In the genomic region with DNA sequence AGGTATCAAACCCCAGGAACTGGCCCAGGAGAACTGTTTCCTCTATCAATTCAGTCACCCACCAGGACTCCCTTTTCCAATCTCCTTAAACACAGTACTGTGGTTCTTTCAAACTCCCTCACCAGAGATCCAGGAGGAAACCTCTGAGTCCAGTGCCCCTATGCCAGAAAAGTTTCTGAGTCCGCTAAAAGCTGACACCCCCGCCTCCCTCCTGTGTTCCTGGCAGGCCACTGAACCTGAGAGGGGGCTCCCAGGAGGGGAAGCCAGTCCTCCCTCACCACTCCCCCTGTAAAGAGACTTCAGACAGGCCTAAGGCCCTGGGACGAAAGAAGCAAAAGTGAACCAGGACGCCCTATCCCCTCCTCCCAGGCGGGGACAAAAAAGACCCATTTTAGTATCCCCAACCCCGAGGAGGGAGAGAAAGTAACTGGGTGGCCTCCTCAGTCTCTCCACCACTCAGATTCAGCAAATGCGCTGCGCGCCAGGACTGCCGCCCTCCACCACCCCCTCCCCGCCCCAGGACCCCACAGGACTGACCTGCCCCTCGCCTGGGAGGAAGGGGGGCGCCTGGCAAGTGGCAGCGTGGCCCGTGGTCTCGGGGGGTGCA, we compare ENCODE assay signal across 1 cellular context.
TF ChIP-seq lines count a peak whose summit lies in the region.

No MANE protein-coding gene starts in this region.

TF ChIP-seq in K562, 482 proteins besides CTCF, POLR2A, EP300 and RAD21 (continued from another document):
- no peak for TF ChIP-seq TEAD4 (IDR thresholded peaks at IDR 0.05; ENCODE audit: low read length)
- 0 out of 2 replicates have a peak, but pooled peaks have one; percentile 43 for TF ChIP-seq TEAD4 (CRISPR knock-in tag; IDR thresholded peaks at IDR 0.05; ENCODE audit: borderline replicate concordance)
- TF ChIP-seq SPI1 (IDR thresholded peaks at IDR 0.05; ENCODE audit: borderline replicate concordance, low read depth, low read length): no peak
- TF ChIP-seq ZNF408 (CRISPR knock-in tag; IDR thresholded peaks at IDR 0.05; ENCODE audit: low read depth): no peak
- TF ChIP-seq, protein P1, sequence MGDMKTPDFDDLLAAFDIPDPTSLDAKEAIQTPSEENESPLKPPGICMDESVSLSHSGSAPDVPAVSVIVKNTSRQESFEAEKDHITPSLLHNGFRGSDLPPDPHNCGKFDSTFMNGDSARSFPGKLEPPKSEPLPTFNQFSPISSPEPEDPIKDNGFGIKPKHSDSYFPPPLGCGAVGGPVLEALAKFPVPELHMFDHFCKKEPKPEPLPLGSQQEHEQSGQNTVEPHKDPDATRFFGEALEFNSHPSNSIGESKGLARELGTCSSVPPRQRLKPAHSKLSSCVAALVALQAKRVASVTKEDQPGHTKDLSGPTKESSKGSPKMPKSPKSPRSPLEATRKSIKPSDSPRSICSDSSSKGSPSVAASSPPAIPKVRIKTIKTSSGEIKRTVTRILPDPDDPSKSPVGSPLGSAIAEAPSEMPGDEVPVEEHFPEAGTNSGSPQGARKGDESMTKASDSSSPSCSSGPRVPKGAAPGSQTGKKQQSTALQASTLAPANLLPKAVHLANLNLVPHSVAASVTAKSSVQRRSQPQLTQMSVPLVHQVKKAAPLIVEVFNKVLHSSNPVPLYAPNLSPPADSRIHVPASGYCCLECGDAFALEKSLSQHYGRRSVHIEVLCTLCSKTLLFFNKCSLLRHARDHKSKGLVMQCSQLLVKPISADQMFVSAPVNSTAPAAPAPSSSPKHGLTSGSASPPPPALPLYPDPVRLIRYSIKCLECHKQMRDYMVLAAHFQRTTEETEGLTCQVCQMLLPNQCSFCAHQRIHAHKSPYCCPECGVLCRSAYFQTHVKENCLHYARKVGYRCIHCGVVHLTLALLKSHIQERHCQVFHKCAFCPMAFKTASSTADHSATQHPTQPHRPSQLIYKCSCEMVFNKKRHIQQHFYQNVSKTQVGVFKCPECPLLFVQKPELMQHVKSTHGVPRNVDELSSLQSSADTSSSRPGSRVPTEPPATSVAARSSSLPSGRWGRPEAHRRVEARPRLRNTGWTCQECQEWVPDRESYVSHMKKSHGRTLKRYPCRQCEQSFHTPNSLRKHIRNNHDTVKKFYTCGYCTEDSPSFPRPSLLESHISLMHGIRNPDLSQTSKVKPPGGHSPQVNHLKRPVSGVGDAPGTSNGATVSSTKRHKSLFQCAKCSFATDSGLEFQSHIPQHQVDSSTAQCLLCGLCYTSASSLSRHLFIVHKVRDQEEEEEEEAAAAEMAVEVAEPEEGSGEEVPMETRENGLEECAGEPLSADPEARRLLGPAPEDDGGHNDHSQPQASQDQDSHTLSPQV (IDR thresholded peaks at IDR 0.05): no peak
- TF ChIP-seq, protein P2, sequence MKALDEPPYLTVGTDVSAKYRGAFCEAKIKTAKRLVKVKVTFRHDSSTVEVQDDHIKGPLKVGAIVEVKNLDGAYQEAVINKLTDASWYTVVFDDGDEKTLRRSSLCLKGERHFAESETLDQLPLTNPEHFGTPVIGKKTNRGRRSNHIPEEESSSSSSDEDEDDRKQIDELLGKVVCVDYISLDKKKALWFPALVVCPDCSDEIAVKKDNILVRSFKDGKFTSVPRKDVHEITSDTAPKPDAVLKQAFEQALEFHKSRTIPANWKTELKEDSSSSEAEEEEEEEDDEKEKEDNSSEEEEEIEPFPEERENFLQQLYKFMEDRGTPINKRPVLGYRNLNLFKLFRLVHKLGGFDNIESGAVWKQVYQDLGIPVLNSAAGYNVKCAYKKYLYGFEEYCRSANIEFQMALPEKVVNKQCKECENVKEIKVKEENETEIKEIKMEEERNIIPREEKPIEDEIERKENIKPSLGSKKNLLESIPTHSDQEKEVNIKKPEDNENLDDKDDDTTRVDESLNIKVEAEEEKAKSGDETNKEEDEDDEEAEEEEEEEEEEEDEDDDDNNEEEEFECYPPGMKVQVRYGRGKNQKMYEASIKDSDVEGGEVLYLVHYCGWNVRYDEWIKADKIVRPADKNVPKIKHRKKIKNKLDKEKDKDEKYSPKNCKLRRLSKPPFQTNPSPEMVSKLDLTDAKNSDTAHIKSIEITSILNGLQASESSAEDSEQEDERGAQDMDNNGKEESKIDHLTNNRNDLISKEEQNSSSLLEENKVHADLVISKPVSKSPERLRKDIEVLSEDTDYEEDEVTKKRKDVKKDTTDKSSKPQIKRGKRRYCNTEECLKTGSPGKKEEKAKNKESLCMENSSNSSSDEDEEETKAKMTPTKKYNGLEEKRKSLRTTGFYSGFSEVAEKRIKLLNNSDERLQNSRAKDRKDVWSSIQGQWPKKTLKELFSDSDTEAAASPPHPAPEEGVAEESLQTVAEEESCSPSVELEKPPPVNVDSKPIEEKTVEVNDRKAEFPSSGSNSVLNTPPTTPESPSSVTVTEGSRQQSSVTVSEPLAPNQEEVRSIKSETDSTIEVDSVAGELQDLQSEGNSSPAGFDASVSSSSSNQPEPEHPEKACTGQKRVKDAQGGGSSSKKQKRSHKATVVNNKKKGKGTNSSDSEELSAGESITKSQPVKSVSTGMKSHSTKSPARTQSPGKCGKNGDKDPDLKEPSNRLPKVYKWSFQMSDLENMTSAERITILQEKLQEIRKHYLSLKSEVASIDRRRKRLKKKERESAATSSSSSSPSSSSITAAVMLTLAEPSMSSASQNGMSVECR (CRISPR knock-in tag; IDR thresholded peaks at IDR 0.05): 0 out of 2 replicates have a peak, but pooled peaks have one; percentile 2
- TF ChIP-seq NFIC (IDR thresholded peaks at IDR 0.05): no peak
- no peak for TF ChIP-seq BMI1 (IDR thresholded peaks at IDR 0.05; ENCODE audit: low read length)
- no peak for TF ChIP-seq ZNF184 (CRISPR knock-in tag; IDR thresholded peaks at IDR 0.05)
- TF ChIP-seq, protein P3, sequence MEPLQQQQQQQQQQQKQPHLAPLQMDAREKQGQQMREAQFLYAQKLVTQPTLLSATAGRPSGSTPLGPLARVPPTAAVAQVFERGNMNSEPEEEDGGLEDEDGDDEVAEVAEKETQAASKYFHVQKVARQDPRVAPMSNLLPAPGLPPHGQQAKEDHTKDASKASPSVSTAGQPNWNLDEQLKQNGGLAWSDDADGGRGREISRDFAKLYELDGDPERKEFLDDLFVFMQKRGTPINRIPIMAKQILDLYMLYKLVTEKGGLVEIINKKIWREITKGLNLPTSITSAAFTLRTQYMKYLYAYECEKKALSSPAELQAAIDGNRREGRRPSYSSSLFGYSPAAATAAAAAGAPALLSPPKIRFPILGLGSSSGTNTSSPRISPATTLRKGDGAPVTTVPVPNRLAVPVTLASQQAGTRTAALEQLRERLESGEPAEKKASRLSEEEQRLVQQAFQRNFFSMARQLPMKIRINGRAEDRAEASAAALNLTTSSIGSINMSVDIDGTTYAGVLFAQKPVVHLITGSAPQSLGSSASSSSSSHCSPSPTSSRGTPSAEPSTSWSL (CRISPR knock-in tag; IDR thresholded peaks at IDR 0.05; ENCODE audit: borderline replicate concordance): no peak
- TF ChIP-seq, protein P4, sequence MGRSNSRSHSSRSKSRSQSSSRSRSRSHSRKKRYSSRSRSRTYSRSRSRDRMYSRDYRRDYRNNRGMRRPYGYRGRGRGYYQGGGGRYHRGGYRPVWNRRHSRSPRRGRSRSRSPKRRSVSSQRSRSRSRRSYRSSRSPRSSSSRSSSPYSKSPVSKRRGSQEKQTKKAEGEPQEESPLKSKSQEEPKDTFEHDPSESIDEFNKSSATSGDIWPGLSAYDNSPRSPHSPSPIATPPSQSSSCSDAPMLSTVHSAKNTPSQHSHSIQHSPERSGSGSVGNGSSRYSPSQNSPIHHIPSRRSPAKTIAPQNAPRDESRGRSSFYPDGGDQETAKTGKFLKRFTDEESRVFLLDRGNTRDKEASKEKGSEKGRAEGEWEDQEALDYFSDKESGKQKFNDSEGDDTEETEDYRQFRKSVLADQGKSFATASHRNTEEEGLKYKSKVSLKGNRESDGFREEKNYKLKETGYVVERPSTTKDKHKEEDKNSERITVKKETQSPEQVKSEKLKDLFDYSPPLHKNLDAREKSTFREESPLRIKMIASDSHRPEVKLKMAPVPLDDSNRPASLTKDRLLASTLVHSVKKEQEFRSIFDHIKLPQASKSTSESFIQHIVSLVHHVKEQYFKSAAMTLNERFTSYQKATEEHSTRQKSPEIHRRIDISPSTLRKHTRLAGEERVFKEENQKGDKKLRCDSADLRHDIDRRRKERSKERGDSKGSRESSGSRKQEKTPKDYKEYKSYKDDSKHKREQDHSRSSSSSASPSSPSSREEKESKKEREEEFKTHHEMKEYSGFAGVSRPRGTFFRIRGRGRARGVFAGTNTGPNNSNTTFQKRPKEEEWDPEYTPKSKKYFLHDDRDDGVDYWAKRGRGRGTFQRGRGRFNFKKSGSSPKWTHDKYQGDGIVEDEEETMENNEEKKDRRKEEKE (IDR thresholded peaks at IDR 0.05; ENCODE audit: borderline replicate concordance in 1 of 2, control insufficient read depth in 1 of 2, low read depth in 2 of 2, low read length in 1 of 2): no peak
- TF ChIP-seq, protein P5, sequence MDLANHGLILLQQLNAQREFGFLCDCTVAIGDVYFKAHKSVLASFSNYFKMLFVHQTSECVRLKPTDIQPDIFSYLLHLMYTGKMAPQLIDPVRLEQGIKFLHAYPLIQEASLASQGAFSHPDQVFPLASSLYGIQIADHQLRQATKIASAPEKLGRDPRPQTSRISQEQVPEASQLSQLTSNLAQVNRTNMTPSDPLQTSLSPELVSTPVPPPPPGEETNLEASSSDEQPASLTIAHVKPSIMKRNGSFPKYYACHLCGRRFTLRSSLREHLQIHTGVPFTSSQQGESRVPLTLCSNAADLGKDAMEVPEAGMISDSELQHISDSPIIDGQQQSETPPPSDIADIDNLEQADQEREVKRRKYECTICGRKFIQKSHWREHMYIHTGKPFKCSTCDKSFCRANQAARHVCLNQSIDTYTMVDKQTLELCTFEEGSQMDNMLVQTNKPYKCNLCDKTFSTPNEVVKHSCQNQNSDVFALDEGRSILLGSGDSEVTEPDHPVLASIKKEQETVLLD (IDR thresholded peaks at IDR 0.05): no peak
- peak; percentile 63; the same call in 1 of the 2 replicates for TF ChIP-seq ZBTB7A (IDR thresholded peaks at IDR 0.05; ENCODE audit: borderline replicate concordance, control insufficient read depth, low read depth, low read length)
- no peak for TF ChIP-seq DPF2 (IDR thresholded peaks at IDR 0.05)
- no peak for TF ChIP-seq CREM (IDR thresholded peaks at IDR 0.05; ENCODE audit: low read depth)
- no peak for TF ChIP-seq FUS (optimal IDR thresholded peaks at IDR 0.05; ENCODE audit: low read depth, low read length)
- TF ChIP-seq ZNF780A (CRISPR knock-in tag; IDR thresholded peaks at IDR 0.05): no peak
- TF ChIP-seq MEF2D (tag; conservative IDR thresholded peaks at IDR 0.05; ENCODE audit: low read depth): no peak
- TF ChIP-seq ZNF232 (CRISPR knock-in tag; IDR thresholded peaks at IDR 0.05): no peak
- TF ChIP-seq SIX5 (IDR thresholded peaks at IDR 0.05; ENCODE audit: borderline replicate concordance in 1 of 2, insufficient read depth in 1 of 2, low read depth in 1 of 2, low read length in 2 of 2): no peak
- no peak for TF ChIP-seq NONO (IDR thresholded peaks at IDR 0.05; ENCODE audit: low read depth in 2 of 2, low read length in 1 of 2)
- TF ChIP-seq, protein P6, sequence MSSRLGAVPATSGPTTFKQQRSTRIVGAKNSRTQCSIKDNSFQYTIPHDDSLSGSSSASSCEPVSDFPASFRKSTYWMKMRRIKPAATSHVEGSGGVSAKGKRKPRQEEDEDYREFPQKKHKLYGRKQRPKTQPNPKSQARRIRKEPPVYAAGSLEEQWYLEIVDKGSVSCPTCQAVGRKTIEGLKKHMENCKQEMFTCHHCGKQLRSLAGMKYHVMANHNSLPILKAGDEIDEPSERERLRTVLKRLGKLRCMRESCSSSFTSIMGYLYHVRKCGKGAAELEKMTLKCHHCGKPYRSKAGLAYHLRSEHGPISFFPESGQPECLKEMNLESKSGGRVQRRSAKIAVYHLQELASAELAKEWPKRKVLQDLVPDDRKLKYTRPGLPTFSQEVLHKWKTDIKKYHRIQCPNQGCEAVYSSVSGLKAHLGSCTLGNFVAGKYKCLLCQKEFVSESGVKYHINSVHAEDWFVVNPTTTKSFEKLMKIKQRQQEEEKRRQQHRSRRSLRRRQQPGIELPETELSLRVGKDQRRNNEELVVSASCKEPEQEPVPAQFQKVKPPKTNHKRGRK (tag; IDR thresholded peaks at IDR 0.05): no peak
- TF ChIP-seq ETV1 (tag; conservative IDR thresholded peaks at IDR 0.05; ENCODE audit: low read depth): no peak
- TF ChIP-seq, protein P7, sequence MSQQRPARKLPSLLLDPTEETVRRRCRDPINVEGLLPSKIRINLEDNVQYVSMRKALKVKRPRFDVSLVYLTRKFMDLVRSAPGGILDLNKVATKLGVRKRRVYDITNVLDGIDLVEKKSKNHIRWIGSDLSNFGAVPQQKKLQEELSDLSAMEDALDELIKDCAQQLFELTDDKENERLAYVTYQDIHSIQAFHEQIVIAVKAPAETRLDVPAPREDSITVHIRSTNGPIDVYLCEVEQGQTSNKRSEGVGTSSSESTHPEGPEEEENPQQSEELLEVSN (IDR thresholded peaks at IDR 0.05; ENCODE audit: borderline replicate concordance in 1 of 2, extremely low read depth in 1 of 2, insufficient read depth in 1 of 2, insufficient read length in 1 of 2, low read depth in 1 of 2, low read length in 1 of 2, poor library complexity in 1 of 2, severe bottlenecking in 1 of 2): peak in 1 of 2 experiments; percentile 53
- no peak for TF ChIP-seq MAZ (CRISPR knock-in tag; conservative IDR thresholded peaks at IDR 0.05 in 1 of 2, IDR thresholded peaks at IDR 0.05 in 1 of 2)
- TF ChIP-seq ZNF311 (CRISPR knock-in tag; IDR thresholded peaks at IDR 0.05): no peak
- TF ChIP-seq KLF6 (CRISPR knock-in tag; IDR thresholded peaks at IDR 0.05; ENCODE audit: borderline replicate concordance): no peak
